In genomic region chr1:156368157-156368658, GRCh38 we compare ENCODE assay signal across 30 cellular contexts. TPM values are rescaled to one million over a fixed set of nuclear protein-coding genes. Genes with fewer than 3 reads are reported as not detected.
A peak's percentile ranks its signal among the peaks of the same experiment; 100 is the strongest.
DNase-seq lines count a peak whose midpoint lies in the region; FAIRE-seq and TF ChIP-seq lines count a peak whose summit lies in the region.
"Had no signal": no experiment of that assay in that cellular context is flagged by ENCODE, and none has a peak within 500 bp of the region (broad histone marks: within the 10 kb centered on the region; RNA-seq: fewer than 3 reads in every experiment).

No MANE protein-coding gene starts in this region.

- no peak for TF ChIP-seq CTCF in type B pancreatic cell (conservative IDR thresholded peaks at IDR 0.05)

- H3K9ac ChIP-seq in mesenchymal stem cell (ENCODE audit: low read length), result no peak overlapping the region

- POLR2A ChIA-PET in CD4-positive, alpha-beta memory T cell (lab: Charles Lee; ENCODE audit: partially characterized antibody), result no interaction called here

- H3K27me3 ChIP-seq in mesenchymal stem cell (ENCODE audit: control insufficient read depth in 1 of 2, insufficient read depth in 1 of 2, low read length in 2 of 2), result peaks cover 55 to 76% of the 10 kb centered on the region in 2 experiments
- H3K27me3 ChIP-seq in CD4-positive, alpha-beta memory T cell (ENCODE audit: insufficient read depth, low read length), result peaks cover 25% of the 10 kb centered on the region
- H3K27me3 ChIP-seq: adrenal gland, body of pancreas, thyroid gland had no signal

- H3K79me1 ChIP-seq in mesenchymal stem cell (replicated peaks; ENCODE audit: low read length, poor library complexity, severe bottlenecking), result no peaks in the 10 kb centered on the region

- no peaks in the 10 kb centered on the region for H3K36me3 ChIP-seq in mesenchymal stem cell (ENCODE audit: control insufficient read depth in 1 of 2, insufficient read depth in 2 of 2, low read depth in 1 of 2, low read length in 2 of 2)
- H3K36me3 ChIP-seq in CD4-positive, alpha-beta memory T cell (ENCODE audit: insufficient read depth, low read length), result no peaks in the 10 kb centered on the region
- H3K36me3 ChIP-seq: adrenal gland, esophagus muscularis mucosa, heart left ventricle, thyroid gland had no signal

- H3K27ac ChIP-seq in mesenchymal stem cell (ENCODE audit: low read length, poor library complexity, severe bottlenecking), result no peak overlapping the region
- H3K27ac ChIP-seq in CD4-positive, alpha-beta memory T cell (ENCODE audit: low read depth, low read length), result no peak overlapping the region
- H3K27ac ChIP-seq: adrenal gland, esophagus muscularis mucosa, heart left ventricle, thyroid gland had no signal

- intact Hi-C loops in CD4-positive, alpha-beta memory T cell (cut with micrococcal nuclease), result no loop called here

- no peak overlapping the region for H4K91ac ChIP-seq in mesenchymal stem cell (ENCODE audit: low read length)

- CTCF ChIA-PET in CD4-positive, alpha-beta memory T cell (lab: Charles Lee; ENCODE audit: partially characterized antibody), result no interaction called here

- H3K23ac ChIP-seq in mesenchymal stem cell (ENCODE audit: low read length in 2 of 2), result peak overlapping the region in 1 of 2 experiments; percentile 45

- H3K27ac Mint-ChIP-seq in type B pancreatic cell, result no peak overlapping the region
- no peak overlapping the region for H3K27ac Mint-ChIP-seq in CD4-positive, alpha-beta memory T cell
- H3K27ac Mint-ChIP-seq: activated CD4-positive, alpha-beta memory T cell treated with anti-CD3 and anti-CD28 coated beads for 36 hours; activated naive CD4-positive, alpha-beta T cell treated with anti-CD3 and anti-CD28 coated beads, Interleukin-2, amount 10 ng/mL, durations not matched to agents 7 days and 5 days had no signal

- no peaks in the 10 kb centered on the region for H3K9me3 ChIP-seq in mesenchymal stem cell (ENCODE audit: control insufficient read depth, low read length)
- H3K9me3 ChIP-seq in CD4-positive, alpha-beta memory T cell (ENCODE audit: control insufficient read depth in 1 of 2, low read length in 2 of 2), result no peaks in the 10 kb centered on the region
- H3K9me3 ChIP-seq: adrenal gland, body of pancreas, esophagus muscularis mucosa, heart left ventricle, thyroid gland had no signal

- H2AFZ ChIP-seq in mesenchymal stem cell (ENCODE audit: low read depth, low read length), result no peak overlapping the region

- no peaks in the 10 kb centered on the region for H3K36me3 Mint-ChIP-seq in type B pancreatic cell
- H3K36me3 Mint-ChIP-seq in CD4-positive, alpha-beta memory T cell, result no peaks in the 10 kb centered on the region
- H3K36me3 Mint-ChIP-seq: activated CD4-positive, alpha-beta memory T cell treated with anti-CD3 and anti-CD28 coated beads for 36 hours; activated naive CD4-positive, alpha-beta T cell treated with anti-CD3 and anti-CD28 coated beads, Interleukin-2, amount 10 ng/mL, durations not matched to agents 7 days and 5 days had no signal

- 0 out of 2 replicates have a peak, but pooled peaks have one; percentile 9 for TF ChIP-seq POLR2A in H54 (IDR thresholded peaks at IDR 0.05; ENCODE audit: low read depth, low read length)

- H2AK5ac ChIP-seq in mesenchymal stem cell (ENCODE audit: low read length, severe bottlenecking), result no peak overlapping the region

- 73% methylated on average over 3 of the region's 7 CpGs for WGBS in mesenchymal stem cell

- H3K14ac ChIP-seq in mesenchymal stem cell (ENCODE audit: low read length in 2 of 2), result no peak overlapping the region

- H3K4me3 ChIP-seq in mesenchymal stem cell (ENCODE audit: insufficient read depth in 1 of 2, low read depth in 1 of 2, low read length in 2 of 2), result peak overlapping the region in 1 of 2 experiments; percentile 20
- H3K4me3 ChIP-seq in CD4-positive, alpha-beta memory T cell (ENCODE audit: low read length in 2 of 2), result no peak overlapping the region

- peak overlapping the region; percentile 41 for H3K4me3 Mint-ChIP-seq in type B pancreatic cell
- no peak overlapping the region for H3K4me3 Mint-ChIP-seq in CD4-positive, alpha-beta memory T cell
- H3K4me3 Mint-ChIP-seq: activated CD4-positive, alpha-beta memory T cell treated with anti-CD3 and anti-CD28 coated beads for 36 hours; activated naive CD4-positive, alpha-beta T cell treated with anti-CD3 and anti-CD28 coated beads, Interleukin-2, amount 10 ng/mL, durations not matched to agents 7 days and 5 days had no signal

- H3K27me3 Mint-ChIP-seq in type B pancreatic cell, result peaks cover 73% of the 10 kb centered on the region
- H3K27me3 Mint-ChIP-seq in CD4-positive, alpha-beta memory T cell, result peaks cover 27 to 50% of the 10 kb centered on the region in 2 donors

- peaks cover 12% of the 10 kb centered on the region for H3K4me1 ChIP-seq in mesenchymal stem cell (ENCODE audit: control insufficient read depth, insufficient read depth, low read depth, low read length)
- peaks cover 8% of the 10 kb centered on the region for H3K4me1 ChIP-seq in CD4-positive, alpha-beta memory T cell (ENCODE audit: insufficient read depth, low read length)

- no peak overlapping the region for H2BK12ac ChIP-seq in mesenchymal stem cell (ENCODE audit: low read length in 2 of 2)

- peak overlapping the region; percentile 32 for H4K8ac ChIP-seq in mesenchymal stem cell (ENCODE audit: low read length)

- no peak overlapping the region for H2BK120ac ChIP-seq in mesenchymal stem cell (ENCODE audit: low read depth, low read length)

- H2BK5ac ChIP-seq in mesenchymal stem cell (ENCODE audit: low read depth, low read length, poor library complexity, severe bottlenecking), result no peak overlapping the region

- H3K18ac ChIP-seq in mesenchymal stem cell (ENCODE audit: low read depth in 1 of 2, low read length in 2 of 2), result no peak overlapping the region

- H2BK15ac ChIP-seq in mesenchymal stem cell (ENCODE audit: low read depth, poor library complexity, severe bottlenecking), result peak overlapping the region; percentile 56

- FAIRE-seq in H54 (lab: Jason Lieb, UNC), result no peak
- FAIRE-seq: endometrium, HTR-8/SVneo had no signal

- H3K4me1 Mint-ChIP-seq in type B pancreatic cell (ENCODE audit: unreplicated experiment), result peaks cover 9% of the 10 kb centered on the region
- H3K4me1 Mint-ChIP-seq in CD4-positive, alpha-beta memory T cell, result peaks cover 1 to 6% (median 4%) of the 10 kb centered on the region in 4 donors

- no peak overlapping the region for H3K4ac ChIP-seq in mesenchymal stem cell (ENCODE audit: low read depth in 1 of 2, low read length in 2 of 2)

- H3K4me2 ChIP-seq in mesenchymal stem cell (ENCODE audit: low read length, poor library complexity, severe bottlenecking), result no peak overlapping the region

- H3K9me3 Mint-ChIP-seq in type B pancreatic cell, result no peaks in the 10 kb centered on the region
- H3K9me3 Mint-ChIP-seq in CD4-positive, alpha-beta memory T cell, result no peaks in the 10 kb centered on the region
- H3K9me3 Mint-ChIP-seq: activated CD4-positive, alpha-beta memory T cell treated with anti-CD3 and anti-CD28 coated beads for 36 hours; activated naive CD4-positive, alpha-beta T cell treated with anti-CD3 and anti-CD28 coated beads, Interleukin-2, amount 10 ng/mL, durations not matched to agents 7 days and 5 days; central memory CD8-positive, alpha-beta T cell had no signal

- DNase-seq in H54 (ENCODE audit: insufficient read length, low spot score) (no peak), amniotic epithelial cell (ENCODE audit: low read depth) (peak; percentile 44), mesenchymal stem cell (peak; percentile 31), type B pancreatic cell (ENCODE audit: extremely low spot score, unreplicated experiment) (no peak), NCI-H526 treated with DMSO at 0.1 percent for 48 hours (lab: John Stamatoyannopoulos, UW) (no peak)
- no peak for DNase-seq in activated naive CD4-positive, alpha-beta T cell (lab: John Stamatoyannopoulos, UW)
- DNase-seq in CD4-positive, alpha-beta memory T cell, result no peak
- DNase-seq: activated CD4-positive, CD25-positive, alpha-beta regulatory T cell treated with anti-CD3 and anti-CD28 coated beads, Interleukin-2, amount 50 U/mL, for 72 hours; dermis blood vessel endothelial cell; foreskin fibroblast; GF-D8; KBM-7; NCI-H187 treated with DMSO at 0.1 percent for 48 hours; NCI-H2171 had no signal

RNA-seq across cellular contexts. Expression of gene RHBG, which starts 0.8 kb away (rescaled TPM):
- polyA plus RNA-seq in mesenchymal stem cell (2013, experiment 1 of 2), result 0.06 TPM
- polyA plus RNA-seq in mesenchymal stem cell (2013, experiment 2 of 2), result 0.10 TPM
- 0.17 and 0.88 TPM in 2 replicates for total RNA-seq in type B pancreatic cell (ENCODE audit: low replicate concordance)
- total RNA-seq in CD4-positive, alpha-beta memory T cell, result not detected
- not detected for polyA plus RNA-seq in CD4-positive, alpha-beta memory T cell
- total RNA-seq: activated CD4-positive, alpha-beta memory T cell treated with anti-CD3 and anti-CD28 coated beads for 36 hours; dermis blood vessel endothelial cell; esophagus muscularis mucosa; lung microvascular endothelial cell; M059J; NCI-H460; sciatic nerve; T-helper 2 cell treated with Interferon-gamma antibody and Interleukin-4, amounts not matched to agents 100 ng/mL and 5 ng/mL, for 36 hours; thyroid gland had no signal
- polyA plus RNA-seq: heart left ventricle, neural cell had no signal

RNA-seq across cellular contexts. Expression of gene TSACC, which starts 29.9 kb away (rescaled TPM):
- polyA plus RNA-seq in mesenchymal stem cell (2013, experiment 1 of 2), result 0.51 TPM
- polyA plus RNA-seq in mesenchymal stem cell (2013, experiment 2 of 2), result 0.38 TPM
- 0.63 TPM in 1 of 2 replicates, not detected in the other for total RNA-seq in type B pancreatic cell (ENCODE audit: low replicate concordance)
- total RNA-seq in CD4-positive, alpha-beta memory T cell, result not detected
- under 1 TPM in 1 of 2 donors, not detected in 1; 0.32 TPM for polyA plus RNA-seq in CD4-positive, alpha-beta memory T cell
- total RNA-seq: activated CD4-positive, alpha-beta memory T cell treated with anti-CD3 and anti-CD28 coated beads for 36 hours; body of pancreas; dermis blood vessel endothelial cell; esophagus muscularis mucosa; lung microvascular endothelial cell; M059J; sciatic nerve; T-helper 2 cell treated with Interferon-gamma antibody and Interleukin-4, amounts not matched to agents 100 ng/mL and 5 ng/mL, for 36 hours had no signal
- polyA plus RNA-seq: heart left ventricle, neural cell had no signal

RNA-seq across cellular contexts. Expression of gene CCT3, which starts 30.1 kb away (rescaled TPM):
- polyA plus RNA-seq in mesenchymal stem cell (2013, experiment 1 of 2), result 157 TPM
- 151 TPM for polyA plus RNA-seq in mesenchymal stem cell (2013, experiment 2 of 2)
- 209 and 301 TPM in 2 replicates for total RNA-seq in type B pancreatic cell (ENCODE audit: low replicate concordance)
- total RNA-seq in CD4-positive, alpha-beta memory T cell, result 100 to 1,000 TPM; 109 TPM
- polyA plus RNA-seq in CD4-positive, alpha-beta memory T cell, result 100 to 1,000 TPM; 195 to 234 TPM

Comparison
In these comparisons a context has a peak if more than half of its experiments do, and no peak if none do; other contexts are left out.
1. DNase-seq: peak in amniotic epithelial cell (single experiment) and mesenchymal stem cell (single experiment); none in H54 (single experiment), type B pancreatic cell (single experiment), NCI-H526 treated with DMSO at 0.1 percent for 48 hours (single experiment), activated naive CD4-positive, alpha-beta T cell (0 of 4) and CD4-positive, alpha-beta memory T cell (0 of 5).